1 cellular context compared by ENCODE assay signal in the genomic region with DNA sequence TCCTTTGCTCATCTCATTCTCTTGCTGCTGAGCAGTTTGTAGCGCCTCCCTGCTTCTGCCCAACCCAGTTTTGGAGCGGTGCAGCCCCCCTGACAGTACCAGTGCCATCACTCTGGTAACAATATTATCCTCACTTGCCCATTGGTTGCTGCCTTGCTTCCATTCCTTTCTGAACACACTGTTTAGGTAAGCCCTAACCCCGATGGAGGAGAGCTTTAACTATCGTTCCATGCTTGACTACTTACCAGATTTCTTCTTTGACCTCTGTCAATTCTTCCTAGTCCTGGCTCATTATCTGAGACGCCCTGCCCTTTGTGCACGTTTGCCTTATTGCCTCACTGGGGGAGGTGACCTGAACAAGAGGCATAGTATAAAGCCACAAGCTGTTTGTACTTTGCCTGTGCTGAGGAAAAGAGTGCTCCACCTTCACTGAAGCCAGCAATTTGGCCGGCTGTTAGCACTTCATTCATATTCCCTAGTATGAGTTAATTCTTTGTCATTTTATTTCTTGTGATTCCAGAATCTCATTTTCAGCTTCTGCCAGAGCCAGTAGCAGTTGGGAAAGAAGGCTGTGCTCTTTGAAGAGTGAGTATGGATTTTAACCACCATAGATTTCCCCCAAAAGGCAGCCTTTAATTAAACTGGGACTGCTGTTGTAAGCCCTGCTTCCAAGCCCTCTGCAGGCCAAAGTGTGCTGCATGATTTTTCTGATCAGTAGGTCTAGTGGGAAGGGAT.
TF ChIP-seq lines count a peak whose summit lies in the region.

No MANE protein-coding gene starts in this region.

TF ChIP-seq in HepG2, 621 proteins besides CTCF, POLR2A, EP300 and RAD21 (continued from another document and continues in another):
- TF ChIP-seq, protein P1, sequence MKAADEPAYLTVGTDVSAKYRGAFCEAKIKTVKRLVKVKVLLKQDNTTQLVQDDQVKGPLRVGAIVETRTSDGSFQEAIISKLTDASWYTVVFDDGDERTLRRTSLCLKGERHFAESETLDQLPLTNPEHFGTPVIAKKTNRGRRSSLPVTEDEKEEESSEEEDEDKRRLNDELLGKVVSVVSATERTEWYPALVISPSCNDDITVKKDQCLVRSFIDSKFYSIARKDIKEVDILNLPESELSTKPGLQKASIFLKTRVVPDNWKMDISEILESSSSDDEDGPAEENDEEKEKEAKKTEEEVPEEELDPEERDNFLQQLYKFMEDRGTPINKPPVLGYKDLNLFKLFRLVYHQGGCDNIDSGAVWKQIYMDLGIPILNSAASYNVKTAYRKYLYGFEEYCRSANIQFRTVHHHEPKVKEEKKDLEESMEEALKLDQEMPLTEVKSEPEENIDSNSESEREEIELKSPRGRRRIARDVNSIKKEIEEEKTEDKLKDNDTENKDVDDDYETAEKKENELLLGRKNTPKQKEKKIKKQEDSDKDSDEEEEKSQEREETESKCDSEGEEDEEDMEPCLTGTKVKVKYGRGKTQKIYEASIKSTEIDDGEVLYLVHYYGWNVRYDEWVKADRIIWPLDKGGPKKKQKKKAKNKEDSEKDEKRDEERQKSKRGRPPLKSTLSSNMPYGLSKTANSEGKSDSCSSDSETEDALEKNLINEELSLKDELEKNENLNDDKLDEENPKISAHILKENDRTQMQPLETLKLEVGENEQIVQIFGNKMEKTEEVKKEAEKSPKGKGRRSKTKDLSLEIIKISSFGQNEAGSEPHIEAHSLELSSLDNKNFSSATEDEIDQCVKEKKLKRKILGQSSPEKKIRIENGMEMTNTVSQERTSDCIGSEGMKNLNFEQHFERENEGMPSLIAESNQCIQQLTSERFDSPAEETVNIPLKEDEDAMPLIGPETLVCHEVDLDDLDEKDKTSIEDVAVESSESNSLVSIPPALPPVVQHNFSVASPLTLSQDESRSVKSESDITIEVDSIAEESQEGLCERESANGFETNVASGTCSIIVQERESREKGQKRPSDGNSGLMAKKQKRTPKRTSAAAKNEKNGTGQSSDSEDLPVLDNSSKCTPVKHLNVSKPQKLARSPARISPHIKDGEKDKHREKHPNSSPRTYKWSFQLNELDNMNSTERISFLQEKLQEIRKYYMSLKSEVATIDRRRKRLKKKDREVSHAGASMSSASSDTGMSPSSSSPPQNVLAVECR (CRISPR knock-in tag; IDR thresholded peaks at IDR 0.05; ENCODE audit: borderline replicate concordance), result peak; percentile 44; the same call in 1 of the 2 replicates
- TF ChIP-seq ZNF275 (CRISPR knock-in tag; IDR thresholded peaks at IDR 0.05; ENCODE audit: borderline replicate concordance) (no peak), HINFP (CRISPR knock-in tag; IDR thresholded peaks at IDR 0.05; ENCODE audit: low read depth) (0 out of 2 replicates have a peak, but pooled peaks have one; percentile 36), ZNF296 (CRISPR knock-in tag; conservative IDR thresholded peaks at IDR 0.05) (no peak), HMGXB4 (CRISPR knock-in tag; IDR thresholded peaks at IDR 0.05; ENCODE audit: borderline replicate concordance in 1 of 2, low read depth in 1 of 2) (peak in 1 of 2 experiments; percentile 46; a peak in 1 of 4 replicates), ZNF558 (CRISPR knock-in tag; IDR thresholded peaks at IDR 0.05; ENCODE audit: borderline replicate concordance) (no peak), SOX13 (IDR thresholded peaks at IDR 0.05) (no peak), SOX13 (CRISPR knock-in tag; conservative IDR thresholded peaks at IDR 0.05 in 1 of 2, IDR thresholded peaks at IDR 0.05 in 1 of 2) (peak in 1 of 2 experiments; percentile 78; a peak in 2 of 4 replicates), SOX5 (CRISPR knock-in tag; IDR thresholded peaks at IDR 0.05; ENCODE audit: borderline replicate concordance) (peak; percentile 61; the same call in 1 of the 2 replicates), KMT2B (CRISPR knock-in tag; IDR thresholded peaks at IDR 0.05) (peak; percentile 47; the same call in 1 of the 2 replicates), MIER2 (CRISPR knock-in tag; IDR thresholded peaks at IDR 0.05) (0 out of 2 replicates have a peak, but pooled peaks have one; percentile 21), TOPORS (CRISPR knock-in tag; IDR thresholded peaks at IDR 0.05) (0 out of 2 replicates have a peak, but pooled peaks have one; percentile 45), ATF7-NPFF (CRISPR knock-in tag; IDR thresholded peaks at IDR 0.05; ENCODE audit: low read depth) (no peak), TFDP2 (CRISPR knock-in tag; IDR thresholded peaks at IDR 0.05) (0 out of 2 replicates have a peak, but pooled peaks have one; percentile 13), ETV6 (CRISPR knock-in tag; conservative IDR thresholded peaks at IDR 0.05) (no peak), ZNF577 (CRISPR knock-in tag; IDR thresholded peaks at IDR 0.05; ENCODE audit: borderline replicate concordance, low read depth) (no peak), ZNF33B (CRISPR knock-in tag; IDR thresholded peaks at IDR 0.05) (0 out of 2 replicates have a peak, but pooled peaks have one; percentile 32), GLI4 (CRISPR knock-in tag; IDR thresholded peaks at IDR 0.05; ENCODE audit: borderline replicate concordance) (no peak), KDM3A (CRISPR knock-in tag; IDR thresholded peaks at IDR 0.05; ENCODE audit: low read depth) (no peak), REPIN1 (CRISPR knock-in tag; IDR thresholded peaks at IDR 0.05; ENCODE audit: borderline replicate concordance, low read depth) (no peak; the same call in 1 of the 2 replicates), NCOR1 (IDR thresholded peaks at IDR 0.05; ENCODE audit: borderline replicate concordance, low read length) (no peak), ZNF335 (CRISPR knock-in tag; IDR thresholded peaks at IDR 0.05) (no peak), ZNF326 (CRISPR knock-in tag; IDR thresholded peaks at IDR 0.05; ENCODE audit: borderline replicate concordance) (no peak), REL (CRISPR knock-in tag; conservative IDR thresholded peaks at IDR 0.05) (no peak), ZNF331 (CRISPR knock-in tag; IDR thresholded peaks at IDR 0.05) (no peak), DNMT1 (CRISPR knock-in tag; IDR thresholded peaks at IDR 0.05) (no peak), IKZF1 (IDR thresholded peaks at IDR 0.05) (no peak), BCL6 (CRISPR knock-in tag; IDR thresholded peaks at IDR 0.05) (0 out of 2 replicates have a peak, but pooled peaks have one; percentile 13), YEATS4 (CRISPR knock-in tag; IDR thresholded peaks at IDR 0.05; ENCODE audit: borderline replicate concordance) (no peak), ZNF468 (CRISPR knock-in tag; IDR thresholded peaks at IDR 0.05) (no peak), FOXA3 (CRISPR knock-in tag; IDR thresholded peaks at IDR 0.05) (0 out of 2 replicates have a peak, but pooled peaks have one; percentile 14), ZNF749 (CRISPR knock-in tag; IDR thresholded peaks at IDR 0.05; ENCODE audit: borderline replicate concordance) (no peak), RFX5 (IDR thresholded peaks at IDR 0.05; ENCODE audit: low read depth, low read length) (no peak), GATAD1 (CRISPR knock-in tag; IDR thresholded peaks at IDR 0.05) (0 out of 2 replicates have a peak, but pooled peaks have one; percentile 20), IRF2 (CRISPR knock-in tag; IDR thresholded peaks at IDR 0.05) (0 out of 2 replicates have a peak, but pooled peaks have one; percentile 22), ZBTB8A (CRISPR knock-in tag; IDR thresholded peaks at IDR 0.05; ENCODE audit: borderline replicate concordance, low read depth) (no peak)
- TF ChIP-seq, protein P2, sequence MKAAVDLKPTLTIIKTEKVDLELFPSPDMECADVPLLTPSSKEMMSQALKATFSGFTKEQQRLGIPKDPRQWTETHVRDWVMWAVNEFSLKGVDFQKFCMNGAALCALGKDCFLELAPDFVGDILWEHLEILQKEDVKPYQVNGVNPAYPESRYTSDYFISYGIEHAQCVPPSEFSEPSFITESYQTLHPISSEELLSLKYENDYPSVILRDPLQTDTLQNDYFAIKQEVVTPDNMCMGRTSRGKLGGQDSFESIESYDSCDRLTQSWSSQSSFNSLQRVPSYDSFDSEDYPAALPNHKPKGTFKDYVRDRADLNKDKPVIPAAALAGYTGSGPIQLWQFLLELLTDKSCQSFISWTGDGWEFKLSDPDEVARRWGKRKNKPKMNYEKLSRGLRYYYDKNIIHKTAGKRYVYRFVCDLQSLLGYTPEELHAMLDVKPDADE (CRISPR knock-in tag; IDR thresholded peaks at IDR 0.05), result no peak
- TF ChIP-seq, protein P3, sequence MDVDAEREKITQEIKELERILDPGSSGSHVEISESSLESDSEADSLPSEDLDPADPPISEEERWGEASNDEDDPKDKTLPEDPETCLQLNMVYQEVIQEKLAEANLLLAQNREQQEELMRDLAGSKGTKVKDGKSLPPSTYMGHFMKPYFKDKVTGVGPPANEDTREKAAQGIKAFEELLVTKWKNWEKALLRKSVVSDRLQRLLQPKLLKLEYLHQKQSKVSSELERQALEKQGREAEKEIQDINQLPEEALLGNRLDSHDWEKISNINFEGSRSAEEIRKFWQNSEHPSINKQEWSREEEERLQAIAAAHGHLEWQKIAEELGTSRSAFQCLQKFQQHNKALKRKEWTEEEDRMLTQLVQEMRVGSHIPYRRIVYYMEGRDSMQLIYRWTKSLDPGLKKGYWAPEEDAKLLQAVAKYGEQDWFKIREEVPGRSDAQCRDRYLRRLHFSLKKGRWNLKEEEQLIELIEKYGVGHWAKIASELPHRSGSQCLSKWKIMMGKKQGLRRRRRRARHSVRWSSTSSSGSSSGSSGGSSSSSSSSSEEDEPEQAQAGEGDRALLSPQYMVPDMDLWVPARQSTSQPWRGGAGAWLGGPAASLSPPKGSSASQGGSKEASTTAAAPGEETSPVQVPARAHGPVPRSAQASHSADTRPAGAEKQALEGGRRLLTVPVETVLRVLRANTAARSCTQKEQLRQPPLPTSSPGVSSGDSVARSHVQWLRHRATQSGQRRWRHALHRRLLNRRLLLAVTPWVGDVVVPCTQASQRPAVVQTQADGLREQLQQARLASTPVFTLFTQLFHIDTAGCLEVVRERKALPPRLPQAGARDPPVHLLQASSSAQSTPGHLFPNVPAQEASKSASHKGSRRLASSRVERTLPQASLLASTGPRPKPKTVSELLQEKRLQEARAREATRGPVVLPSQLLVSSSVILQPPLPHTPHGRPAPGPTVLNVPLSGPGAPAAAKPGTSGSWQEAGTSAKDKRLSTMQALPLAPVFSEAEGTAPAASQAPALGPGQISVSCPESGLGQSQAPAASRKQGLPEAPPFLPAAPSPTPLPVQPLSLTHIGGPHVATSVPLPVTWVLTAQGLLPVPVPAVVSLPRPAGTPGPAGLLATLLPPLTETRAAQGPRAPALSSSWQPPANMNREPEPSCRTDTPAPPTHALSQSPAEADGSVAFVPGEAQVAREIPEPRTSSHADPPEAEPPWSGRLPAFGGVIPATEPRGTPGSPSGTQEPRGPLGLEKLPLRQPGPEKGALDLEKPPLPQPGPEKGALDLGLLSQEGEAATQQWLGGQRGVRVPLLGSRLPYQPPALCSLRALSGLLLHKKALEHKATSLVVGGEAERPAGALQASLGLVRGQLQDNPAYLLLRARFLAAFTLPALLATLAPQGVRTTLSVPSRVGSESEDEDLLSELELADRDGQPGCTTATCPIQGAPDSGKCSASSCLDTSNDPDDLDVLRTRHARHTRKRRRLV (CRISPR knock-in tag; IDR thresholded peaks at IDR 0.05), result no peak
- TF ChIP-seq, protein P4, sequence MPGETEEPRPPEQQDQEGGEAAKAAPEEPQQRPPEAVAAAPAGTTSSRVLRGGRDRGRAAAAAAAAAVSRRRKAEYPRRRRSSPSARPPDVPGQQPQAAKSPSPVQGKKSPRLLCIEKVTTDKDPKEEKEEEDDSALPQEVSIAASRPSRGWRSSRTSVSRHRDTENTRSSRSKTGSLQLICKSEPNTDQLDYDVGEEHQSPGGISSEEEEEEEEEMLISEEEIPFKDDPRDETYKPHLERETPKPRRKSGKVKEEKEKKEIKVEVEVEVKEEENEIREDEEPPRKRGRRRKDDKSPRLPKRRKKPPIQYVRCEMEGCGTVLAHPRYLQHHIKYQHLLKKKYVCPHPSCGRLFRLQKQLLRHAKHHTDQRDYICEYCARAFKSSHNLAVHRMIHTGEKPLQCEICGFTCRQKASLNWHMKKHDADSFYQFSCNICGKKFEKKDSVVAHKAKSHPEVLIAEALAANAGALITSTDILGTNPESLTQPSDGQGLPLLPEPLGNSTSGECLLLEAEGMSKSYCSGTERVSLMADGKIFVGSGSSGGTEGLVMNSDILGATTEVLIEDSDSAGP (CRISPR knock-in tag; IDR thresholded peaks at IDR 0.05; ENCODE audit: borderline replicate concordance), result no peak
